ENCODE assay signal across 19 cellular contexts in the genomic region with DNA sequence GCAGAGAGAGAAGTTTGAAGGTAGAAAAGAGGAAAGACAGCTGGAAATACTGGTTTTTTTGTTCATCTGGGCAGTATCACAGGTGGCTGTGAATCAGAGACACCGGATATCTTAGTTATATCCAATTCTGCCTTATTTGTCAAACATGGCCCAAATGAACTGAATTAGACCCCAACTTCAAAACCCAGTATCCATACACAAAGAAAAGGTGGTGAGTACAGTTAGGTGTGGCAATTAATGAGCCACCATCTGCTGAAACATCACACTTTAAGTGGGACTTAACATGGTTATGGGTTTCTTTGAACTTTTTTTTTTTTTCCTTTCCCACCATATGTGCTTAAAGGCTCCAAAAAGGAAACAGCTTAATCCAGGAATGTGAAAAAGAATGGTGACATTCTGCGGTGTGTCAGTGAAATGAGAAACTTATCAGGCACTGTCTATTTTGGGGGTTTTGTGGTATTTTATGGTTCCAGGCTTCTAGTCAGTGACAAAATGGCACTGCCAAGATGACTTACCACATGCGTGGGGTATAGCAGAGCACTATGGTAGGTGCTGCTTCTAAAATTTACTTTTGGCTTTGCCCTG. TPM values are rescaled to one million over a fixed set of nuclear protein-coding genes. Genes with fewer than 3 reads are reported as not detected.
A peak's percentile ranks its signal among the peaks of the same experiment; 100 is the strongest.
DNase-seq lines count a peak whose midpoint lies in the region; TF ChIP-seq lines count a peak whose summit lies in the region.
"Had no signal": no experiment of that assay in that cellular context is flagged by ENCODE, and none has a peak within 500 bp of the region (broad histone marks: within the 10 kb centered on the region; RNA-seq: fewer than 3 reads in every experiment).

No MANE protein-coding gene starts in this region.

- no peaks in the 10 kb centered on the region for H3K4me1 ChIP-seq in OCI-LY7 (ENCODE audit: insufficient read depth, low read length, poor library complexity, severe bottlenecking)

- intact Hi-C loops in OCI-LY7 (cut with micrococcal nuclease; ENCODE audit: unreplicated experiment) = no loop called here

- no peak overlapping the region for H3K4me3 ChIP-seq in fibroblast of villous mesenchyme (ENCODE audit: low read depth, low read length)
- no peak overlapping the region for H3K4me3 ChIP-seq in OCI-LY7 (ENCODE audit: low read depth, low read length, poor library complexity, severe bottlenecking)
- H3K4me3 ChIP-seq: GM23338, MG63 had no signal

- BruUV-seq in OCI-LY7 (replicated peaks; lab: Mats Ljungman, UMichigan) = no TSS peak

- H3K4me2 ChIP-seq in OCI-LY7 (ENCODE audit: low read length) = no peak overlapping the region
- H3K4me2 ChIP-seq: GM23338, KMS-11 had no signal

- no peak overlapping the region for H3K27ac ChIP-seq in OCI-LY7 (ENCODE audit: low read depth, low read length, poor library complexity, severe bottlenecking)
- H3K27ac ChIP-seq: 22Rv1, KMS-11 had no signal

- no peaks in the 10 kb centered on the region for H3K36me3 ChIP-seq in OCI-LY7 (ENCODE audit: insufficient read depth, low read length)
- H3K36me3 ChIP-seq: MG63 had no signal

- no peaks in the 10 kb centered on the region for H3K9me3 ChIP-seq in OCI-LY7 (ENCODE audit: low read length)

- DNase-seq in DMS 273 (lab: John Stamatoyannopoulos, UW; ENCODE audit: unreplicated experiment) (peak; percentile 8), DMS 273 treated with DMSO at 0.1 percent for 48 hours (lab: John Stamatoyannopoulos, UW) (no peak), NCI-H524 (lab: John Stamatoyannopoulos, UW) (peak; percentile 83 to 94), fibroblast of villous mesenchyme (ENCODE audit: low read depth) (peak; percentile 41), superior temporal gyrus (ENCODE audit: extremely low spot score) (peak; percentile 64), NCI-H128 (lab: John Stamatoyannopoulos, UW; ENCODE audit: unreplicated experiment) (no peak), C1 segment of cervical spinal cord (lab: John Stamatoyannopoulos, UW) (no peak), OCI-LY7 (ENCODE audit: low spot score) (no peak)
- DNase-seq: COR-L47, DMS53, MG63, NCI-H1105 treated with DMSO at 0.1 percent for 48 hours, NCI-H187 treated with DMSO at 0.1 percent for 48 hours, NCI-H526, Right ventricle myocardium superior, T-helper 17 cell had no signal

- no peaks in the 10 kb centered on the region for H3K9me2 ChIP-seq in OCI-LY7 (ENCODE audit: insufficient read depth, low read length)

- CTCF ChIA-PET in OCI-LY7 (lab: Charles Lee; ENCODE audit: unreplicated experiment) = no interaction called here

- H4K20me1 ChIP-seq in OCI-LY7 (ENCODE audit: insufficient read depth, low read length) = no peaks in the 10 kb centered on the region

- no peak overlapping the region for H2AFZ ChIP-seq in OCI-LY7 (ENCODE audit: low read length)
- H2AFZ ChIP-seq: GM23338 had no signal

- POLR2A ChIA-PET in OCI-LY7 (lab: Charles Lee) = no interaction called here

- TF ChIP-seq CTCF in fibroblast of villous mesenchyme (IDR thresholded peaks at IDR 0.05; ENCODE audit: insufficient read depth, low read depth, low read length) (no peak), OCI-LY7 (conservative IDR thresholded peaks at IDR 0.05; ENCODE audit: low read length) (no peak)

- H3K79me2 ChIP-seq in OCI-LY7 (ENCODE audit: insufficient read depth, low read depth, low read length) = no peaks in the 10 kb centered on the region

RNA-seq across cellular contexts. Expression of a gene that starts 5.0 kb away (rescaled TPM):
- total RNA-seq in fibroblast of villous mesenchyme = 0.43 and 1.3 TPM in 2 replicates
- 0.25 and 0.39 TPM in 2 replicates for total RNA-seq in OCI-LY7 (2014; rRNA removed; shearing (Covaris generic))
- 0.38 and 0.52 TPM in 2 replicates for total RNA-seq in OCI-LY7 (2022)

Comparison
In these comparisons a context has a peak if more than half of its experiments do, and no peak if none do; other contexts are left out.
1. DNase-seq: peak in DMS 273 (single experiment), NCI-H524 (2 of 2), fibroblast of villous mesenchyme (single experiment) and superior temporal gyrus (single experiment); none in DMS 273 treated with DMSO at 0.1 percent for 48 hours (single experiment), NCI-H128 (single experiment), C1 segment of cervical spinal cord (0 of 14) and OCI-LY7 (single experiment).